ENCODE assay signal across 1 cellular context in genomic region chr7:35681630-35682029, GRCh38.
TF ChIP-seq lines count a peak whose summit lies in the region.

No MANE protein-coding gene starts in this region.

TF ChIP-seq in GM23338, 12 proteins besides CTCF, POLR2A, EP300 and RAD21:
- TF ChIP-seq, protein P1, sequence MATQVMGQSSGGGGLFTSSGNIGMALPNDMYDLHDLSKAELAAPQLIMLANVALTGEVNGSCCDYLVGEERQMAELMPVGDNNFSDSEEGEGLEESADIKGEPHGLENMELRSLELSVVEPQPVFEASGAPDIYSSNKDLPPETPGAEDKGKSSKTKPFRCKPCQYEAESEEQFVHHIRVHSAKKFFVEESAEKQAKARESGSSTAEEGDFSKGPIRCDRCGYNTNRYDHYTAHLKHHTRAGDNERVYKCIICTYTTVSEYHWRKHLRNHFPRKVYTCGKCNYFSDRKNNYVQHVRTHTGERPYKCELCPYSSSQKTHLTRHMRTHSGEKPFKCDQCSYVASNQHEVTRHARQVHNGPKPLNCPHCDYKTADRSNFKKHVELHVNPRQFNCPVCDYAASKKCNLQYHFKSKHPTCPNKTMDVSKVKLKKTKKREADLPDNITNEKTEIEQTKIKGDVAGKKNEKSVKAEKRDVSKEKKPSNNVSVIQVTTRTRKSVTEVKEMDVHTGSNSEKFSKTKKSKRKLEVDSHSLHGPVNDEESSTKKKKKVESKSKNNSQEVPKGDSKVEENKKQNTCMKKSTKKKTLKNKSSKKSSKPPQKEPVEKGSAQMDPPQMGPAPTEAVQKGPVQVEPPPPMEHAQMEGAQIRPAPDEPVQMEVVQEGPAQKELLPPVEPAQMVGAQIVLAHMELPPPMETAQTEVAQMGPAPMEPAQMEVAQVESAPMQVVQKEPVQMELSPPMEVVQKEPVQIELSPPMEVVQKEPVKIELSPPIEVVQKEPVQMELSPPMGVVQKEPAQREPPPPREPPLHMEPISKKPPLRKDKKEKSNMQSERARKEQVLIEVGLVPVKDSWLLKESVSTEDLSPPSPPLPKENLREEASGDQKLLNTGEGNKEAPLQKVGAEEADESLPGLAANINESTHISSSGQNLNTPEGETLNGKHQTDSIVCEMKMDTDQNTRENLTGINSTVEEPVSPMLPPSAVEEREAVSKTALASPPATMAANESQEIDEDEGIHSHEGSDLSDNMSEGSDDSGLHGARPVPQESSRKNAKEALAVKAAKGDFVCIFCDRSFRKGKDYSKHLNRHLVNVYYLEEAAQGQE (IDR thresholded peaks at IDR 0.05; ENCODE audit: unreplicated experiment): no peak
- TF ChIP-seq POLR2AphosphoS5 (IDR thresholded peaks at IDR 0.05; ENCODE audit: low read depth) (no peak), CREB1 (CRISPR knock-in tag; IDR thresholded peaks at IDR 0.05; ENCODE audit: low read depth) (no peak), ZNF462 (CRISPR knock-in tag; IDR thresholded peaks at IDR 0.05) (no peak), EZH2 (IDR thresholded peaks at IDR 0.05; ENCODE audit: low read depth, unreplicated experiment) (no peak), ZNF114 (CRISPR knock-in tag; IDR thresholded peaks at IDR 0.05) (no peak), EZH2phosphoT487 (IDR thresholded peaks at IDR 0.05; ENCODE audit: unreplicated experiment) (no peak), JUNB (IDR thresholded peaks at IDR 0.05; ENCODE audit: unreplicated experiment) (no peak)
- TF ChIP-seq, protein P2, sequence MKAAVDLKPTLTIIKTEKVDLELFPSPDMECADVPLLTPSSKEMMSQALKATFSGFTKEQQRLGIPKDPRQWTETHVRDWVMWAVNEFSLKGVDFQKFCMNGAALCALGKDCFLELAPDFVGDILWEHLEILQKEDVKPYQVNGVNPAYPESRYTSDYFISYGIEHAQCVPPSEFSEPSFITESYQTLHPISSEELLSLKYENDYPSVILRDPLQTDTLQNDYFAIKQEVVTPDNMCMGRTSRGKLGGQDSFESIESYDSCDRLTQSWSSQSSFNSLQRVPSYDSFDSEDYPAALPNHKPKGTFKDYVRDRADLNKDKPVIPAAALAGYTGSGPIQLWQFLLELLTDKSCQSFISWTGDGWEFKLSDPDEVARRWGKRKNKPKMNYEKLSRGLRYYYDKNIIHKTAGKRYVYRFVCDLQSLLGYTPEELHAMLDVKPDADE (IDR thresholded peaks at IDR 0.05): no peak
TF ChIP-seq in GM23338: peak in this region for 0.
